Comparison of ENCODE assay signal across 24 cellular contexts in the genomic region with DNA sequence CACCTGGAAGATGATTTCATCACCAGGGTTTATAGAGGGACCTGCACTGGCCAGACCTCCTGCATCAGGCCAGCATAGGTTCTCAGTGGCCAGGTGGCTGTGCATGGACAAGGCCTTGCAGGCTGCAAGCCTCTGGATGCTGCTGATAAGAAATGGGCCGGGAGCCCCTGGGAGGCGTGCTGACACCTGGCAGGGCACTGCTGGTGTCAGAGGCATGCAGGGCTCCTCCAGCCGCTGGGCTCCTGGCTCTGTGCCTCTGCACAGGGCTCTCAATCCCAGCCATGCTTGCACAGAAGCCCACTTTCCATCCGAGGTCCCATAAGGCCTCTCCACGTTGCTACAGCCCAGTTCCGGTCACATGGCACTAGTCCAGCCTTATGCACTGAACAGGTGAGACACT. TPM values are rescaled to one million over a fixed set of nuclear protein-coding genes. Genes with fewer than 3 reads are reported as not detected.
"Had no signal": no experiment of that assay in that cellular context is flagged by ENCODE, and none has a peak within 500 bp of the region (broad histone marks: within the 10 kb centered on the region; RNA-seq: fewer than 3 reads in every experiment).

No MANE protein-coding gene starts in this region.

- H3K4me3 ChIP-seq: coronary artery, gastroesophageal sphincter, heart left ventricle, thyroid gland had no signal

- ATAC-seq: activated CD4-positive, alpha-beta T cell treated with anti-CD3 and anti-CD28 coated beads for 36 hours; esophagus mucosa; gastroesophageal sphincter; heart left ventricle; left ventricle myocardium superior; naive thymus-derived CD8-positive, alpha-beta T cell; stimulated activated naive B cell treated with anti-CD40 and anti-IgM and Interleukin-4, amounts not matched to agents 10 μg/mL and 1 μg/mL and 100 μg/mL, for 72 hours; WTC11 had no signal

- H3K9me3 ChIP-seq: gastroesophageal sphincter, heart left ventricle, neutrophil, thyroid gland had no signal

- H3K27me3 ChIP-seq: brain microvascular endothelial cell, heart left ventricle, neutrophil, thyroid gland had no signal

- H3K36me3 ChIP-seq: brain microvascular endothelial cell, gastroesophageal sphincter, heart left ventricle, neutrophil, thyroid gland had no signal

- H3K4me3 Mint-ChIP-seq: activated CD4-positive, alpha-beta memory T cell treated with anti-CD3 and anti-CD28 coated beads for 36 hours; activated CD4-positive, alpha-beta T cell treated with anti-CD3 and anti-CD28 coated beads for 36 hours; activated T-cell treated with anti-CD3 and anti-CD28 coated beads, Interleukin-2, amount 50 U/mL, for 24 hours; central memory CD8-positive, alpha-beta T cell; memory B cell; naive thymus-derived CD8-positive, alpha-beta T cell; stimulated activated naive B cell treated with anti-CD40 and anti-IgM and Interleukin-4, amounts not matched to agents 10 μg/mL and 1 μg/mL and 100 μg/mL, for 72 hours; WTC11 had no signal

- H3K27ac Mint-ChIP-seq: activated CD4-positive, alpha-beta memory T cell treated with anti-CD3 and anti-CD28 coated beads for 36 hours; activated CD4-positive, alpha-beta T cell treated with anti-CD3 and anti-CD28 coated beads for 36 hours; activated T-cell treated with anti-CD3 and anti-CD28 coated beads, Interleukin-2, amount 50 U/mL, for 24 hours; activated T-helper 2 cell treated with anti-CD3 and anti-CD28 coated beads, Interferon-gamma antibody, Interleukin-2, Interleukin-4, amounts not matched to agents 10 μg/mL and 5 μg/mL and 100 μg/mL, durations not matched to agents 14 hours and 24 hours and 36 hours; memory B cell; naive thymus-derived CD8-positive, alpha-beta T cell; stimulated activated naive B cell treated with anti-CD40 and anti-IgM and Interleukin-4, amounts not matched to agents 10 μg/mL and 1 μg/mL and 100 μg/mL, for 72 hours; WTC11 had no signal

- H3K27ac ChIP-seq: brain microvascular endothelial cell, coronary artery, gastroesophageal sphincter, heart left ventricle, neutrophil, thyroid gland had no signal

- H3K4me1 ChIP-seq: gastroesophageal sphincter had no signal

- H3K36me3 Mint-ChIP-seq: activated CD4-positive, alpha-beta memory T cell treated with anti-CD3 and anti-CD28 coated beads for 36 hours; memory B cell; naive thymus-derived CD8-positive, alpha-beta T cell; stimulated activated naive B cell treated with anti-CD40 and anti-IgM and Interleukin-4, amounts not matched to agents 10 μg/mL and 1 μg/mL and 100 μg/mL, for 72 hours; WTC11 had no signal

- H3K4me1 Mint-ChIP-seq: activated CD4-positive, alpha-beta T cell treated with anti-CD3 and anti-CD28 coated beads for 36 hours; central memory CD8-positive, alpha-beta T cell; memory B cell; naive thymus-derived CD8-positive, alpha-beta T cell; stimulated activated naive B cell treated with anti-CD40 and anti-IgM and Interleukin-4, amounts not matched to agents 10 μg/mL and 1 μg/mL and 100 μg/mL, for 72 hours had no signal

- H3K27me3 Mint-ChIP-seq: activated CD4-positive, alpha-beta memory T cell treated with anti-CD3 and anti-CD28 coated beads for 36 hours; activated CD4-positive, alpha-beta T cell treated with anti-CD3 and anti-CD28 coated beads for 36 hours; activated T-cell treated with anti-CD3 and anti-CD28 coated beads, Interleukin-2, amount 50 U/mL, for 24 hours; central memory CD8-positive, alpha-beta T cell had no signal

- H3K9me3 Mint-ChIP-seq: activated CD4-positive, alpha-beta memory T cell treated with anti-CD3 and anti-CD28 coated beads for 36 hours; activated T-cell treated with anti-CD3 and anti-CD28 coated beads, Interleukin-2, amount 50 U/mL, for 24 hours; activated T-helper 2 cell treated with anti-CD3 and anti-CD28 coated beads, Interferon-gamma antibody, Interleukin-2, Interleukin-4, amounts not matched to agents 10 μg/mL and 5 μg/mL and 100 μg/mL, durations not matched to agents 14 hours and 24 hours and 36 hours; central memory CD8-positive, alpha-beta T cell; memory B cell; naive thymus-derived CD8-positive, alpha-beta T cell; stimulated activated naive B cell treated with anti-CD40 and anti-IgM and Interleukin-4, amounts not matched to agents 10 μg/mL and 1 μg/mL and 100 μg/mL, for 72 hours; WTC11 had no signal

- DNase-seq: activated CD4-positive, alpha-beta memory T cell treated with anti-CD3 and anti-CD28 coated beads for 36 hours; activated CD4-positive, alpha-beta T cell treated with anti-CD3 and anti-CD28 coated beads for 36 hours; activated naive CD4-positive, alpha-beta T cell treated with anti-CD3 and anti-CD28 coated beads, Interleukin-2, amount 50 U/mL, for 16 hours; activated T-cell treated with anti-CD3 and anti-CD28 coated beads, Interleukin-2, amount 50 U/mL, for 24 hours; brain microvascular endothelial cell; heart left ventricle; left ventricle myocardium superior; naive thymus-derived CD8-positive, alpha-beta T cell; stimulated activated naive B cell treated with anti-CD40 and anti-IgM and Interleukin-4, amounts not matched to agents 10 μg/mL and 1 μg/mL and 100 μg/mL, for 72 hours; SW 1271; T-helper 2 cell; thyroid gland had no signal

RNA-seq across cellular contexts. Expression of a gene that starts 27.2 kb away (rescaled TPM):
- total RNA-seq: activated CD4-positive, alpha-beta memory T cell treated with anti-CD3 and anti-CD28 coated beads for 36 hours; activated CD4-positive, alpha-beta T cell treated with anti-CD3 and anti-CD28 coated beads for 36 hours; activated T-helper 2 cell treated with anti-CD3 and anti-CD28 coated beads, Interferon-gamma antibody, Interleukin-2, Interleukin-4, amounts not matched to agents 10 μg/mL and 5 μg/mL and 100 μg/mL, durations not matched to agents 14 hours and 24 hours and 36 hours; esophagus mucosa; gastroesophageal sphincter; kidney epithelial cell; left ventricle myocardium superior; naive thymus-derived CD8-positive, alpha-beta T cell; renal cortical epithelial cell; subcutaneous adipose tissue; thyroid gland; WTC11 had no signal
- polyA plus RNA-seq: aorta; naive thymus-derived CD8-positive, alpha-beta T cell had no signal
